ENCODE assay signal across 18 cellular contexts in genomic region chr17:77944390-77945222, GRCh38. TPM values are rescaled to one million over a fixed set of nuclear protein-coding genes. Genes with fewer than 3 reads are reported as not detected.
DNase-seq lines count a peak whose midpoint lies in the region; ATAC-seq, FAIRE-seq and TF ChIP-seq lines count a peak whose summit lies in the region.
"Had no signal": no experiment of that assay in that cellular context is flagged by ENCODE, and none has a peak within 500 bp of the region (broad histone marks: within the 10 kb centered on the region; RNA-seq: fewer than 3 reads in every experiment).

No MANE protein-coding gene starts in this region.

- H3K36me3 ChIP-seq in aorta (ENCODE audit: control insufficient read depth in 1 of 2, insufficient read depth in 2 of 2, low read length in 1 of 2) (no peaks in the 10 kb centered on the region), small intestine (ENCODE audit: control insufficient read depth in 2 of 2, insufficient read depth in 2 of 2, low read length in 2 of 2) (no peaks in the 10 kb centered on the region)

- DNase-seq in Right ventricle myocardium inferior (ENCODE audit: missing footprints) (peak; percentile 64), cardiac septum (ENCODE audit: low spot score) (no peak), WTC11 (ENCODE audit: low spot score) (no peak), right cardiac atrium (peak in 2 of 3 donors; percentile 37 to 71), aorta (no peak), NCI-H146 treated with DMSO at 0.1 percent for 48 hours (lab: John Stamatoyannopoulos, UW; ENCODE audit: unreplicated experiment) (no peak), small intestine (no peak)
- DNase-seq in activated CD4-positive, alpha-beta memory T cell treated with anti-CD3 and anti-CD28 coated beads, Interleukin-2, amount 10 ng/mL, durations not matched to agents 7 days and 5 days = no peak
- DNase-seq: HCEC 1CT, NCI-H1092, NCI-H1694, NCI-H2107, PC-3 had no signal

- no peak overlapping the region for H3K4me3 ChIP-seq in right cardiac atrium (ENCODE audit: low read length)
- H3K4me3 ChIP-seq in aorta (ENCODE audit: low read length in 2 of 2) = no peak overlapping the region
- H3K4me3 ChIP-seq in small intestine (ENCODE audit: low read depth in 1 of 2, low read length in 2 of 2) = no peak overlapping the region
- H3K4me3 ChIP-seq: K562, SK-N-MC had no signal

- H3K4me1 ChIP-seq in right cardiac atrium (ENCODE audit: control insufficient read depth, insufficient read depth, low read length) (peaks cover 3% of the 10 kb centered on the region), aorta (ENCODE audit: control insufficient read depth in 1 of 2, insufficient read depth in 2 of 2, low read length in 2 of 2) (no peaks in the 10 kb centered on the region), small intestine (ENCODE audit: control insufficient read depth in 2 of 2, insufficient read depth in 1 of 2, low read depth in 1 of 2, low read length in 1 of 2) (no peaks in the 10 kb centered on the region)

- H3K4me1 Mint-ChIP-seq in WTC11 = peaks cover 14% of the 10 kb centered on the region
- no peaks in the 10 kb centered on the region for H3K4me1 Mint-ChIP-seq in activated CD4-positive, alpha-beta memory T cell treated with anti-CD3 and anti-CD28 coated beads, Interleukin-2, amount 10 ng/mL, durations not matched to agents 7 days and 5 days

- no peaks in the 10 kb centered on the region for H3K27me3 Mint-ChIP-seq in WTC11 (ENCODE audit: low read depth)
- H3K27me3 Mint-ChIP-seq in activated CD4-positive, alpha-beta memory T cell treated with anti-CD3 and anti-CD28 coated beads, Interleukin-2, amount 10 ng/mL, durations not matched to agents 7 days and 5 days = peaks cover 31% of the 10 kb centered on the region

- POLR2A ChIA-PET in WTC11 (lab: Charles Lee) = interaction anchor here (0.9 kb wide), 1 partner anchor 14 kb away, joined by 5 read pairs; the partner anchor contains the start of gene TNRC6C
- POLR2A ChIA-PET in activated CD4-positive, alpha-beta memory T cell treated with anti-CD3 and anti-CD28 coated beads, Interleukin-2, amount 10 ng/mL, durations not matched to agents 7 days and 5 days (lab: Charles Lee) = no interaction called here

- H3K36me3 Mint-ChIP-seq in WTC11 = no peaks in the 10 kb centered on the region; the same call in 1 of the 2 replicates
- H3K36me3 Mint-ChIP-seq in activated CD4-positive, alpha-beta memory T cell treated with anti-CD3 and anti-CD28 coated beads, Interleukin-2, amount 10 ng/mL, durations not matched to agents 7 days and 5 days (ENCODE audit: low read depth) = no peaks in the 10 kb centered on the region

- 76% methylated on average over 12 of the region's 12 CpGs for WGBS in right cardiac atrium
- 79 to 82% methylated on average over 12 of the region's 12 CpGs for whole genome bisulfite sequencing in aorta, 2 donors
- 83 to 86% (median 83%) methylated on average over 12 of the region's 12 CpGs for WGBS in small intestine, 3 donors

- no peak overlapping the region for H3K27ac ChIP-seq in right cardiac atrium (ENCODE audit: low read length)
- H3K27ac ChIP-seq in aorta (ENCODE audit: low read depth in 1 of 2, low read length in 2 of 2) = no peak overlapping the region
- H3K27ac ChIP-seq in small intestine (ENCODE audit: low read depth in 1 of 2, low read length in 1 of 2) = no peak overlapping the region
- H3K27ac ChIP-seq: C4-2B, SK-N-MC had no signal

- H3K27ac Mint-ChIP-seq in WTC11 = 0 out of 2 replicates have a peak overlapping the region, but pooled peaks have one; percentile 26
- H3K27ac Mint-ChIP-seq in activated CD4-positive, alpha-beta memory T cell treated with anti-CD3 and anti-CD28 coated beads, Interleukin-2, amount 10 ng/mL, durations not matched to agents 7 days and 5 days = no peak overlapping the region

- no peaks in the 10 kb centered on the region for H3K9me3 ChIP-seq in right cardiac atrium (ENCODE audit: control insufficient read depth, low read length)
- no peaks in the 10 kb centered on the region for H3K9me3 ChIP-seq in aorta (ENCODE audit: control insufficient read depth, low read length)
- H3K9me3 ChIP-seq in small intestine (ENCODE audit: control insufficient read depth, low read depth) = no peaks in the 10 kb centered on the region

- ATAC-seq in Right ventricle myocardium inferior (peak; percentile 66), WTC11 (no peak), right cardiac atrium (peak; percentile 38 to 50), aorta (ENCODE audit: low FRiP score) (peak; percentile 19)
- ATAC-seq: K562, PC-3 had no signal

- peaks cover 7% of the 10 kb centered on the region for H3K9me3 Mint-ChIP-seq in WTC11
- H3K9me3 Mint-ChIP-seq in activated CD4-positive, alpha-beta memory T cell treated with anti-CD3 and anti-CD28 coated beads, Interleukin-2, amount 10 ng/mL, durations not matched to agents 7 days and 5 days = no peaks in the 10 kb centered on the region

- CTCF ChIA-PET in WTC11 (lab: Charles Lee) = interaction anchor here (0.7 kb wide), 1 partner anchor 52 kb away, joined by 3 read pairs; no protein-coding TSS in a partner anchor
- CTCF ChIA-PET in activated CD4-positive, alpha-beta memory T cell treated with anti-CD3 and anti-CD28 coated beads, Interleukin-2, amount 10 ng/mL, durations not matched to agents 7 days and 5 days (lab: Charles Lee) = no interaction called here

- H3K27me3 ChIP-seq in right cardiac atrium (ENCODE audit: control insufficient read depth, insufficient read depth) = no peaks in the 10 kb centered on the region
- H3K27me3 ChIP-seq in aorta (ENCODE audit: control insufficient read depth in 1 of 2, insufficient read depth in 2 of 2, low read length in 1 of 2) = no peaks in the 10 kb centered on the region
- H3K27me3 ChIP-seq in small intestine (ENCODE audit: control insufficient read depth in 2 of 2, insufficient read depth in 2 of 2, low read length in 2 of 2) = peaks cover 0 to 2% of the 10 kb centered on the region in 2 donors

- H3K4me3 Mint-ChIP-seq in WTC11 = no peak overlapping the region
- H3K4me3 Mint-ChIP-seq in activated CD4-positive, alpha-beta memory T cell treated with anti-CD3 and anti-CD28 coated beads, Interleukin-2, amount 10 ng/mL, durations not matched to agents 7 days and 5 days = no peak overlapping the region

- TF ChIP-seq CTCF in WTC11 (IDR thresholded peaks at IDR 0.05) = no peak

- no peak for FAIRE-seq in small intestine (lab: Jason Lieb, UNC)
- FAIRE-seq: A204.1, HTR-8/SVneo, K562 had no signal

- intact Hi-C loops in Right ventricle myocardium inferior (cut with DNase I) = no loop called here
- intact Hi-C loops in cardiac septum (cut with DNase I) = no loop called here
- intact Hi-C loops in right cardiac atrium (cut with DNase I) = no loop called here
- intact Hi-C loops in aorta (cut with DNase I) = no loop called here

TF ChIP-seq in WTC11, 78 proteins besides CTCF, POLR2A, EP300 and RAD21 (continues in another document):
- no peak for TF ChIP-seq CDX4 (CRISPR knock-in tag; IDR thresholded peaks at IDR 0.05; ENCODE audit: borderline replicate concordance)
- no peak for TF ChIP-seq ARID4B (CRISPR knock-in tag; IDR thresholded peaks at IDR 0.05; ENCODE audit: borderline replicate concordance)
- no peak for TF ChIP-seq GABPB1 (CRISPR knock-in tag; IDR thresholded peaks at IDR 0.05)
- TF ChIP-seq CREM (CRISPR knock-in tag; IDR thresholded peaks at IDR 0.05) = no peak
- TF ChIP-seq RELA (CRISPR knock-in tag; IDR thresholded peaks at IDR 0.05; ENCODE audit: borderline replicate concordance) = no peak
- no peak for TF ChIP-seq GRHL2 (CRISPR knock-in tag; IDR thresholded peaks at IDR 0.05; ENCODE audit: insufficient replicate concordance, severe bottlenecking)
- TF ChIP-seq ZNF121 (CRISPR knock-in tag; IDR thresholded peaks at IDR 0.05) = no peak
- no peak for TF ChIP-seq TP53 (CRISPR knock-in tag; IDR thresholded peaks at IDR 0.05)

RNA-seq across cellular contexts. Expression of gene TNRC6C, which starts 13.9 kb away (rescaled TPM):
- total RNA-seq in Right ventricle myocardium inferior (21.0 TPM), cardiac septum (17.8 TPM), WTC11 (2021) (39.9 to 52.3 TPM (median 41.8 TPM) in 3 replicates), right cardiac atrium (10 to 100 TPM; 23.1 to 32.8 (median 25.6) TPM), aorta (10 to 100 TPM; 45.7 to 62.2 TPM)
- polyA plus RNA-seq in right cardiac atrium (8.6 TPM), aorta (10 to 100 TPM in 1 of 2 donors, 1 to 10 TPM in 1; 3.3 to 11.6 TPM), small intestine (1 to 10 TPM in 2 of 3 donors, under 1 TPM in 1; 0.89 to 3.5 (median 1.1) TPM)
- 10 to 100 TPM; 25.5 to 26.7 TPM for total RNA-seq in activated CD4-positive, alpha-beta memory T cell treated with anti-CD3 and anti-CD28 coated beads, Interleukin-2, amount 10 ng/mL, durations not matched to agents 7 days and 5 days

Comparison
In these comparisons a context has a peak if more than half of its experiments do, and no peak if none do; other contexts are left out.
1. DNase-seq: peak in Right ventricle myocardium inferior (single experiment) and right cardiac atrium (2 of 3); none in cardiac septum (single experiment), WTC11 (single experiment), aorta (0 of 2), NCI-H146 treated with DMSO at 0.1 percent for 48 hours (single experiment), activated CD4-positive, alpha-beta memory T cell treated with anti-CD3 and anti-CD28 coated beads, Interleukin-2, amount 10 ng/mL, durations not matched to agents 7 days and 5 days (single experiment) and small intestine (single experiment).